Comparison of ENCODE assay signal across 23 cellular contexts in genomic region chr9:116662633-116663032, GRCh38. TPM values are rescaled to one million over a fixed set of nuclear protein-coding genes. Genes with fewer than 3 reads are reported as not detected.
DNase-seq lines count a peak whose midpoint lies in the region; ATAC-seq and TF ChIP-seq lines count a peak whose summit lies in the region.
"Had no signal": no experiment of that assay in that cellular context is flagged by ENCODE, and none has a peak within 500 bp of the region (broad histone marks: within the 10 kb centered on the region; RNA-seq: fewer than 3 reads in every experiment).

No MANE protein-coding gene starts in this region.

- no peaks in the 10 kb centered on the region for H3K4me1 Mint-ChIP-seq in activated CD4-positive, alpha-beta T cell treated with anti-CD3 and anti-CD28 coated beads, Interleukin-2, amount 10 ng/mL, durations not matched to agents 24 days and 14 days

- H3K27ac Mint-ChIP-seq in activated CD4-positive, alpha-beta T cell treated with anti-CD3 and anti-CD28 coated beads, Interleukin-2, amount 10 ng/mL, durations not matched to agents 24 days and 14 days = no peak overlapping the region
- H3K27ac Mint-ChIP-seq: activated T-helper 1 cell treated with anti-CD3 and anti-CD28 coated beads, Interleukin-12 subunit alpha, Interleukin-12 subunit beta, Interleukin-2, Interleukin-4 antibody, amounts not matched to agents 30 ng/mL and 10 ng/mL and 1 ng/mL, durations not matched to agents 14 hours and 24 hours and 36 hours had no signal

- H3K4me1 ChIP-seq in esophagus squamous epithelium = peaks cover 0 to 15% (median 3%) of the 10 kb centered on the region in 3 donors
- peaks cover 0 to 3% of the 10 kb centered on the region in 2 donors for H3K4me1 ChIP-seq in left lung
- no peaks in the 10 kb centered on the region for H3K4me1 ChIP-seq in stomach smooth muscle (ENCODE audit: control insufficient read depth, insufficient read depth, low read length)
- H3K4me1 ChIP-seq: ascending aorta, stomach had no signal

- H3K27ac ChIP-seq in esophagus squamous epithelium (peak overlapping the region in 3 of 4 donors; percentile 35 to 70 (median 51)), left lung (peak overlapping the region in 1 of 2 donors; percentile 30), stomach smooth muscle (ENCODE audit: low read length) (peak overlapping the region; percentile 25)
- H3K27ac ChIP-seq: neutrophil, VCaP had no signal

- 58 to 68% methylated on average over 4 of the region's 4 CpGs for WGBS in esophagus squamous epithelium, 2 donors
- 65 to 66% methylated on average over 4 of the region's 4 CpGs for WGBS in lower leg skin, 2 donors

- no peak overlapping the region for H3K4me3 ChIP-seq in esophagus squamous epithelium
- H3K4me3 ChIP-seq in left lung = no peak overlapping the region
- no peak overlapping the region for H3K4me3 ChIP-seq in stomach smooth muscle (ENCODE audit: low read length in 2 of 2)
- no peak overlapping the region for H3K4me3 ChIP-seq in lower leg skin (ENCODE audit: low read depth, poor library complexity, severe bottlenecking)
- H3K4me3 ChIP-seq: ascending aorta, Peyer's patch, stomach had no signal

- H3K27me3 ChIP-seq in esophagus squamous epithelium (no peaks in the 10 kb centered on the region), left lung (no peaks in the 10 kb centered on the region), stomach smooth muscle (ENCODE audit: control insufficient read depth in 1 of 2, insufficient read depth in 2 of 2, low read length in 2 of 2) (no peaks in the 10 kb centered on the region)
- H3K27me3 ChIP-seq: ascending aorta, neutrophil, Peyer's patch, stomach had no signal

- H3K9me3 Mint-ChIP-seq in activated CD4-positive, alpha-beta T cell treated with anti-CD3 and anti-CD28 coated beads, Interleukin-2, amount 10 ng/mL, durations not matched to agents 24 days and 14 days = no peaks in the 10 kb centered on the region
- H3K9me3 Mint-ChIP-seq: activated T-helper 1 cell treated with anti-CD3 and anti-CD28 coated beads, Interleukin-12 subunit alpha, Interleukin-12 subunit beta, Interleukin-2, Interleukin-4 antibody, amounts not matched to agents 30 ng/mL and 10 ng/mL and 1 ng/mL, durations not matched to agents 14 hours and 24 hours and 36 hours had no signal

- H3K9ac ChIP-seq in stomach smooth muscle (ENCODE audit: low read length in 2 of 2) = no peak overlapping the region

- intact Hi-C loops in esophagus squamous epithelium (cut with DNase I) (loop anchor here (10.0 kb wide), 1 partner anchor 1068 kb away; no protein-coding TSS in a partner anchor), left lung (cut with DNase I) (no loop called here), lower leg skin (cut with DNase I; ENCODE audit: low total_unique reads) (no loop called here)
- intact Hi-C loops in activated CD4-positive, alpha-beta T cell treated with anti-CD3 and anti-CD28 coated beads, Interleukin-2, amount 10 ng/mL, durations not matched to agents 24 days and 14 days (cut with micrococcal nuclease) = loop anchor here (5.0 to 10.0 kb wide), 3 partner anchors 75 to 1070 kb away; partner anchors contain the start of gene PAPPA

- H3K9me3 ChIP-seq in esophagus squamous epithelium = no peaks in the 10 kb centered on the region
- H3K9me3 ChIP-seq in left lung = no peaks in the 10 kb centered on the region
- no peaks in the 10 kb centered on the region for H3K9me3 ChIP-seq in stomach smooth muscle (ENCODE audit: control insufficient read depth in 2 of 2, low read length in 2 of 2)
- H3K9me3 ChIP-seq: ascending aorta, neutrophil, Peyer's patch, stomach had no signal

- no peak for TF ChIP-seq CTCF in esophagus squamous epithelium (IDR thresholded peaks at IDR 0.05)
- no peak for TF ChIP-seq CTCF in left lung (IDR thresholded peaks at IDR 0.05)
- no peak for TF ChIP-seq CTCF in lower leg skin (IDR thresholded peaks at IDR 0.05)

- no peak for TF ChIP-seq POLR2A in esophagus squamous epithelium (IDR thresholded peaks at IDR 0.05)
- TF ChIP-seq POLR2A in lower leg skin (IDR thresholded peaks at IDR 0.05) = no peak

- no peaks in the 10 kb centered on the region for H3K27me3 Mint-ChIP-seq in activated CD4-positive, alpha-beta T cell treated with anti-CD3 and anti-CD28 coated beads, Interleukin-2, amount 10 ng/mL, durations not matched to agents 24 days and 14 days

- DNase-seq in EH (ENCODE audit: low read depth) (peak; percentile 36), esophagus squamous epithelium (lab: John Stamatoyannopoulos, UW) (no peak), left lung (no peak), lower leg skin (ENCODE audit: low spot score in 2 of 2) (no peak), COLO668 (lab: John Stamatoyannopoulos, UW; ENCODE audit: unreplicated experiment) (no peak)
- no peak for DNase-seq in activated CD4-positive, alpha-beta T cell treated with anti-CD3 and anti-CD28 coated beads, Interleukin-2, amount 10 ng/mL, durations not matched to agents 24 days and 14 days
- DNase-seq: activated CD4-positive, alpha-beta T cell treated with anti-CD3 and anti-CD28 coated beads, Interleukin-2, amount 50 U/mL, for 1 hour; activated naive CD4-positive, alpha-beta T cell treated with anti-CD3 and anti-CD28 coated beads, Interleukin-2, amount 50 U/mL, for 16 hours; central memory CD4-positive, alpha-beta T cell; DMS 273 treated with DMSO at 0.1 percent for 48 hours; KBM-7; NCI-H146; NCI-H510A; Peyer's patch; stomach; T-helper 2 cell had no signal

- H3K36me3 ChIP-seq in esophagus squamous epithelium = no peaks in the 10 kb centered on the region
- H3K36me3 ChIP-seq in left lung = no peaks in the 10 kb centered on the region
- H3K36me3 ChIP-seq in stomach smooth muscle (ENCODE audit: control insufficient read depth in 2 of 2, insufficient read depth in 2 of 2, low read length in 2 of 2) = no peaks in the 10 kb centered on the region
- H3K36me3 ChIP-seq: ascending aorta, neutrophil, Peyer's patch, stomach had no signal

- peak; percentile 34 for ATAC-seq in left lung
- ATAC-seq in HG02870 (IDR thresholded peaks at IDR 0.05; ENCODE audit: unreplicated experiment) = no peak
- ATAC-seq: left lobe of liver had no signal

- no peak overlapping the region for H3K4me3 Mint-ChIP-seq in activated CD4-positive, alpha-beta T cell treated with anti-CD3 and anti-CD28 coated beads, Interleukin-2, amount 10 ng/mL, durations not matched to agents 24 days and 14 days
- H3K4me3 Mint-ChIP-seq: activated T-helper 1 cell treated with anti-CD3 and anti-CD28 coated beads, Interleukin-12 subunit alpha, Interleukin-12 subunit beta, Interleukin-2, Interleukin-4 antibody, amounts not matched to agents 30 ng/mL and 10 ng/mL and 1 ng/mL, durations not matched to agents 14 hours and 24 hours and 36 hours had no signal

- H3K36me3 Mint-ChIP-seq in activated CD4-positive, alpha-beta T cell treated with anti-CD3 and anti-CD28 coated beads, Interleukin-2, amount 10 ng/mL, durations not matched to agents 24 days and 14 days (ENCODE audit: low read depth) = no peaks in the 10 kb centered on the region

RNA-seq across cellular contexts. Expression of gene TRIM32, which starts 24.5 kb away (rescaled TPM):
- total RNA-seq in esophagus squamous epithelium (10 to 100 TPM in 2 of 4 donors, 1 to 10 TPM in 2; 7.2 to 16.4 (median 11.6) TPM), left lung (10 to 100 TPM; 17.3 to 22.9 TPM), lower leg skin (10 to 100 TPM in 3 of 4 donors, 1 to 10 TPM in 1; 9.9 to 16.1 (median 12.1) TPM)
- total RNA-seq in activated CD4-positive, alpha-beta T cell treated with anti-CD3 and anti-CD28 coated beads, Interleukin-2, amount 10 ng/mL, durations not matched to agents 24 days and 14 days = 11.9 and 14.4 TPM in 2 replicates

Comparison
In these comparisons a context has a peak if more than half of its experiments do, and no peak if none do; other contexts are left out.
1. intact Hi-C loops: an anchor here in esophagus squamous epithelium (10.0 kb wide) and activated CD4-positive, alpha-beta T cell treated with anti-CD3 and anti-CD28 coated beads, Interleukin-2, amount 10 ng/mL, durations not matched to agents 24 days and 14 days (5.0 to 10.0 kb wide); none called in left lung and lower leg skin.